17 cellular contexts compared by ENCODE assay signal in the genomic region with DNA sequence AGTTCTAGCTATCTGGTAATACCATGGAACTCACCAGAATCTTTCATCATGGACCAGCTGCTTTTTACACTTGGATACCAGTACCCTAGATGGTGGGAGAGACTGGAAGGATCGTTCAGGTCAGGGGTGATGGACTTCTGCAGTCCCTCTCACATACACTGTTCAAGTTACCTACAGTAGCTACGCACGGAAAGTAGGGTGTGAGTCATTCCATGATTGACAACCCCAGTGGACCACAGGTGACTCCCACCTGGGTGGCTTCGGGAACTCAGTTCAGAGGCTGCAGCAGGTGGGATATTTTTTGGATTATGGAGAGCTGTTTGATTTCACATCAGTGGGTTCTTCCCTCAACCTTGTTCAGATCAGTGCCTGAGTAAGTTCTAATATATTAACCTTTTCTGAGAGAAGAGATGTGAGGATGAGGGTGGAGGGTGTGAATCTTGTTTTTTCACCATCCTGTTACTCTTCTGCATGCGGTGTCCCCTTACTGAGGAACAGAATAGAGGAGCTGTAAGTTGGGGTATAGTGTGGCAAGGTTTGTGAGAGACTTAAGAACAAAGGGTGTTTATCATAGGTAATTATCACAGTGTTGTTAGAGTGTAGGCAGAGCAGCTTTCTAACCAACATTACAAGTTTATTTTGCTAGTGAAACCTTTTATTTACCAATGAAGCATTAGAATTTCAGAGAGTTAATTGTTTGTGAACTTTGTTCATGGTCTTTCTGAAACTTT. TPM values are rescaled to one million over a fixed set of nuclear protein-coding genes. Genes with fewer than 3 reads are reported as not detected.
A peak's percentile ranks its signal among the peaks of the same experiment; 100 is the strongest.
DNase-seq lines count a peak whose midpoint lies in the region; ATAC-seq and TF ChIP-seq lines count a peak whose summit lies in the region.
"Had no signal": no experiment of that assay in that cellular context is flagged by ENCODE, and none has a peak within 500 bp of the region (broad histone marks: within the 10 kb centered on the region; RNA-seq: fewer than 3 reads in every experiment).

No MANE protein-coding gene starts in this region.

- H3K9me3 ChIP-seq in CD8-positive, alpha-beta memory T cell (ENCODE audit: low read length) = no peaks in the 10 kb centered on the region
- H3K9me3 ChIP-seq in mucosa of descending colon = no peaks in the 10 kb centered on the region
- H3K9me3 ChIP-seq: BE2C, heart left ventricle, upper lobe of right lung had no signal

- no peak for TF ChIP-seq CTCF in mucosa of descending colon (IDR thresholded peaks at IDR 0.05)

- ATAC-seq in activated CD4-positive, CD25-positive, alpha-beta regulatory T cell treated with anti-CD3 and anti-CD28 coated beads, Interleukin-2, amount 50 U/mL, for 24 hours = peak; percentile 61 to 76
- ATAC-seq in mucosa of descending colon (peak; percentile 24), GM18519 (IDR thresholded peaks at IDR 0.05; ENCODE audit: low FRiP score, unreplicated experiment) (no peak), GM19467 (IDR thresholded peaks at IDR 0.05; ENCODE audit: unreplicated experiment) (no peak)
- ATAC-seq: GM23338, heart left ventricle, upper lobe of right lung had no signal

- H3K36me3 Mint-ChIP-seq in CD8-positive, alpha-beta memory T cell = peaks cover 0 to 47% (median 17%) of the 10 kb centered on the region in 3 donors
- peaks cover 37% of the 10 kb centered on the region for H3K36me3 Mint-ChIP-seq in activated T-helper 2 cell treated with anti-CD3 and anti-CD28 coated beads, Interferon-gamma antibody, Interleukin-2, Interleukin-4, amounts not matched to agents 10 μg/mL and 5 μg/mL and 100 μg/mL, durations not matched to agents 14 hours and 24 hours and 36 hours (ENCODE audit: low read depth)
- H3K36me3 Mint-ChIP-seq: brain had no signal

- H3K27ac ChIP-seq in CD8-positive, alpha-beta memory T cell (ENCODE audit: low read depth, low read length) = no peak overlapping the region
- H3K27ac ChIP-seq: coronary artery, heart left ventricle, upper lobe of right lung had no signal

- H3K36me3 ChIP-seq in CD8-positive, alpha-beta memory T cell (ENCODE audit: insufficient read depth, low read length) = no peaks in the 10 kb centered on the region
- no peaks in the 10 kb centered on the region for H3K36me3 ChIP-seq in mucosa of descending colon (ENCODE audit: low read depth)
- H3K36me3 ChIP-seq: BE2C, heart left ventricle, upper lobe of right lung had no signal

- H3K27me3 Mint-ChIP-seq in CD8-positive, alpha-beta memory T cell = no peaks in the 10 kb centered on the region
- no peaks in the 10 kb centered on the region for H3K27me3 Mint-ChIP-seq in activated T-helper 2 cell treated with anti-CD3 and anti-CD28 coated beads, Interferon-gamma antibody, Interleukin-2, Interleukin-4, amounts not matched to agents 10 μg/mL and 5 μg/mL and 100 μg/mL, durations not matched to agents 14 hours and 24 hours and 36 hours (ENCODE audit: low read depth)

- no peaks in the 10 kb centered on the region for H3K9me3 Mint-ChIP-seq in CD8-positive, alpha-beta memory T cell
- no peaks in the 10 kb centered on the region for H3K9me3 Mint-ChIP-seq in activated T-helper 2 cell treated with anti-CD3 and anti-CD28 coated beads, Interferon-gamma antibody, Interleukin-2, Interleukin-4, amounts not matched to agents 10 μg/mL and 5 μg/mL and 100 μg/mL, durations not matched to agents 14 hours and 24 hours and 36 hours
- H3K9me3 Mint-ChIP-seq: brain, GM23338 had no signal

- peak overlapping the region; percentile 72 to 94 (median 84) for H3K27ac Mint-ChIP-seq in CD8-positive, alpha-beta memory T cell
- H3K27ac Mint-ChIP-seq in activated T-helper 2 cell treated with anti-CD3 and anti-CD28 coated beads, Interferon-gamma antibody, Interleukin-2, Interleukin-4, amounts not matched to agents 10 μg/mL and 5 μg/mL and 100 μg/mL, durations not matched to agents 14 hours and 24 hours and 36 hours = peak overlapping the region; percentile 14
- H3K27ac Mint-ChIP-seq: brain, GM23338 had no signal

- peaks cover 96% of the 10 kb centered on the region for H3K4me1 ChIP-seq in CD8-positive, alpha-beta memory T cell (ENCODE audit: insufficient read depth, low read length)
- H3K4me1 ChIP-seq in mucosa of descending colon (ENCODE audit: low read depth) = no peaks in the 10 kb centered on the region
- H3K4me1 ChIP-seq: BE2C had no signal

- POLR2A ChIA-PET in CD8-positive, alpha-beta memory T cell (lab: Charles Lee) = interaction anchor here (0.9 to 1.3 kb wide), 7 partner anchors 11 to 34 kb away, joined by 3 to 6 read pairs (median 3); no protein-coding TSS in a partner anchor

- H3K4me3 ChIP-seq in CD8-positive, alpha-beta memory T cell (ENCODE audit: low read length) = peak overlapping the region; percentile 32
- no peak overlapping the region for H3K4me3 ChIP-seq in mucosa of descending colon
- H3K4me3 ChIP-seq: coronary artery, GM23338, heart left ventricle, upper lobe of right lung had no signal

- H3K27me3 ChIP-seq in CD8-positive, alpha-beta memory T cell (ENCODE audit: insufficient read depth, low read length, poor library complexity, severe bottlenecking) = no peaks in the 10 kb centered on the region
- H3K27me3 ChIP-seq: heart left ventricle, upper lobe of right lung had no signal

- H3K4me3 Mint-ChIP-seq in CD8-positive, alpha-beta memory T cell = peak overlapping the region; percentile 33 to 88 (median 72)
- no peak overlapping the region for H3K4me3 Mint-ChIP-seq in activated T-helper 2 cell treated with anti-CD3 and anti-CD28 coated beads, Interferon-gamma antibody, Interleukin-2, Interleukin-4, amounts not matched to agents 10 μg/mL and 5 μg/mL and 100 μg/mL, durations not matched to agents 14 hours and 24 hours and 36 hours (ENCODE audit: low read depth)
- H3K4me3 Mint-ChIP-seq: brain, GM23338 had no signal

- CTCF ChIA-PET in CD8-positive, alpha-beta memory T cell (lab: Charles Lee) = interaction anchor here (0.8 to 2.8 kb wide), 3 partner anchors 8 to 21 kb away, joined by 3 to 10 read pairs (median 8); no protein-coding TSS in a partner anchor

- DNase-seq in activated CD4-positive, CD25-positive, alpha-beta regulatory T cell treated with anti-CD3 and anti-CD28 coated beads, Interleukin-2, amount 50 U/mL, for 72 hours = no peak
- no peak for DNase-seq in CD8-positive, alpha-beta memory T cell
- no peak for DNase-seq in activated T-helper 2 cell treated with anti-CD3 and anti-CD28 coated beads, Interferon-gamma antibody, Interleukin-2, Interleukin-4, amounts not matched to agents 10 μg/mL and 5 μg/mL and 100 μg/mL, durations not matched to agents 14 hours and 24 hours and 36 hours (ENCODE audit: low spot score)
- no peak for DNase-seq in mucosa of descending colon
- no peak for DNase-seq in COLO668 (lab: John Stamatoyannopoulos, UW; ENCODE audit: unreplicated experiment)
- DNase-seq: BE2C; heart left ventricle; NCI-H524 treated with DMSO at 0.1 percent for 48 hours; stimulated activated CD4-positive, alpha-beta T cell treated with anti-CD3 and anti-CD28 coated beads, Interleukin-1b, Interleukin-23, amount 100 ng/mL, for 48 hours; stimulated activated naive CD4-positive, alpha-beta T cell treated with Interleukin-2 at 50 U/mL for 16 hours; upper lobe of right lung had no signal

- intact Hi-C loops in activated T-helper 2 cell treated with anti-CD3 and anti-CD28 coated beads, Interferon-gamma antibody, Interleukin-2, Interleukin-4, amounts not matched to agents 10 μg/mL and 5 μg/mL and 100 μg/mL, durations not matched to agents 14 hours and 24 hours and 36 hours (cut with micrococcal nuclease) = no loop called here
- intact Hi-C loops in mucosa of descending colon (cut with DNase I, micrococcal nuclease) = no loop called here

- H3K4me1 Mint-ChIP-seq in CD8-positive, alpha-beta memory T cell = peaks cover 43 to 57% (median 57%) of the 10 kb centered on the region in 3 donors
- peaks cover 49% of the 10 kb centered on the region for H3K4me1 Mint-ChIP-seq in activated T-helper 2 cell treated with anti-CD3 and anti-CD28 coated beads, Interferon-gamma antibody, Interleukin-2, Interleukin-4, amounts not matched to agents 10 μg/mL and 5 μg/mL and 100 μg/mL, durations not matched to agents 14 hours and 24 hours and 36 hours (ENCODE audit: low read depth)
- H3K4me1 Mint-ChIP-seq: brain had no signal

RNA-seq across cellular contexts. Expression of a gene that starts 39.6 kb away (rescaled TPM):
- total RNA-seq in CD8-positive, alpha-beta memory T cell = 100 to 1,000 TPM; 165 to 166 TPM
- 369 TPM for polyA plus RNA-seq in CD8-positive, alpha-beta memory T cell
- total RNA-seq in activated T-helper 2 cell treated with anti-CD3 and anti-CD28 coated beads, Interferon-gamma antibody, Interleukin-2, Interleukin-4, amounts not matched to agents 10 μg/mL and 5 μg/mL and 100 μg/mL, durations not matched to agents 14 hours and 24 hours and 36 hours = 101 and 102 TPM in 2 replicates
- 10 to 100 TPM; 12.3 to 15.4 (median 14.8) TPM for total RNA-seq in mucosa of descending colon

Comparison
In these comparisons a context has a peak if more than half of its experiments do, and no peak if none do; other contexts are left out.
1. ATAC-seq: peak in activated CD4-positive, CD25-positive, alpha-beta regulatory T cell treated with anti-CD3 and anti-CD28 coated beads, Interleukin-2, amount 50 U/mL, for 24 hours (2 of 2) and mucosa of descending colon (single experiment); none in GM18519 (single experiment) and GM19467 (single experiment).